Comparison of ENCODE assay signal across 22 cellular contexts in genomic region chr13:31090096-31090495, GRCh38.
"Had no signal": no experiment of that assay in that cellular context is flagged by ENCODE, and none has a peak within 500 bp of the region (broad histone marks: within the 10 kb centered on the region; RNA-seq: fewer than 3 reads in every experiment).

No MANE protein-coding gene starts in this region.

- H3K27ac ChIP-seq: SJSA1 had no signal

- H3K9ac ChIP-seq: SK-N-SH had no signal

- H3K4me1 ChIP-seq: SJSA1 had no signal

- H3K27me3 ChIP-seq: MG63 had no signal

- ATAC-seq: HepG2 had no signal

- H3K9me3 ChIP-seq: MG63, SJSA1, SK-N-SH had no signal

- H3K4me2 ChIP-seq: SK-N-SH had no signal

- DNase-seq: Karpas-422, KG1, MG63, NCI-H1092, NCI-H1105 treated with DMSO at 0.1 percent for 48 hours, NCI-H1417 treated with DMSO at 0.1 percent for 48 hours, NCI-H146, NCI-H1694 treated with DMSO at 0.1 percent for 48 hours, NCI-H1930, NCI-H2081, NCI-H2107, NCI-H2227 treated with DMSO at 0.1 percent for 48 hours, NCI-H524, NCI-H69, NCI-H774, Right ventricle myocardium superior, RPMI8226, SIG-M5, SK-N-SH, SW 1271 had no signal

- H3K36me3 ChIP-seq: MG63, SJSA1 had no signal

- H3K4me3 ChIP-seq: MG63, SJSA1 had no signal
